Comparison of ENCODE assay signal across 20 cellular contexts in genomic region chr2:12254280-12254860, GRCh38.
DNase-seq lines count a peak whose midpoint lies in the region; ATAC-seq, FAIRE-seq and TF ChIP-seq lines count a peak whose summit lies in the region.
"Had no signal": no experiment of that assay in that cellular context is flagged by ENCODE, and none has a peak within 500 bp of the region (broad histone marks: within the 10 kb centered on the region; RNA-seq: fewer than 3 reads in every experiment).

No MANE protein-coding gene starts in this region.

- no peaks in the 10 kb centered on the region for H3K9me3 ChIP-seq in body of pancreas
- H3K9me3 ChIP-seq: BLaER1, HAP-1 had no signal

- peak; percentile 50 for ATAC-seq in body of pancreas
- no peak for ATAC-seq in left colon
- ATAC-seq: GM12878, GM23338 had no signal

- H3K27me3 ChIP-seq in body of pancreas = no peaks in the 10 kb centered on the region
- H3K27me3 ChIP-seq: BLaER1 had no signal

- peaks cover 11% of the 10 kb centered on the region for H3K4me1 ChIP-seq in body of pancreas
- H3K4me1 ChIP-seq: BLaER1, HAP-1 had no signal

- TF ChIP-seq CTCF in body of pancreas (IDR thresholded peaks at IDR 0.05) = no peak

- intact Hi-C loops in body of pancreas (cut with DNase I) (no loop called here), left colon (cut with DNase I, micrococcal nuclease) (no loop called here)

- 21 to 25% methylated on average over 6 of the region's 6 CpGs for WGBS in body of pancreas, 2 donors

- peak; percentile 13 for FAIRE-seq in GM12891 (lab: Jason Lieb, UNC)
- FAIRE-seq in H54 (lab: Jason Lieb, UNC) = peak; percentile 33
- FAIRE-seq: D721Med, GM12878, GM18507 had no signal

- H3K4me3 ChIP-seq in body of pancreas = no peak overlapping the region
- H3K4me3 ChIP-seq: BLaER1, GM12878, GM23338, HAP-1 had no signal

- no peaks in the 10 kb centered on the region for H3K36me3 ChIP-seq in body of pancreas (replicated peaks in 1 of 2; ENCODE audit: insufficient read depth in 1 of 2, low read depth in 2 of 2)
- H3K36me3 ChIP-seq: BLaER1, HAP-1 had no signal

- no peak overlapping the region for H3K27ac ChIP-seq in body of pancreas
- H3K27ac ChIP-seq: BLaER1, C4-2B had no signal

- TF ChIP-seq POLR2A in GM12891 (IDR thresholded peaks at IDR 0.05; ENCODE audit: low read depth, low read length) (no peak), H54 (IDR thresholded peaks at IDR 0.05; ENCODE audit: low read depth, low read length) (no peak), body of pancreas (IDR thresholded peaks at IDR 0.05) (no peak)

- DNase-seq in GM12891 (ENCODE audit: insufficient read length, low spot score) (no peak), H54 (ENCODE audit: insufficient read length, low spot score) (no peak), body of pancreas (peak in 1 of 4 donors; percentile 13), NCI-H345 (lab: John Stamatoyannopoulos, UW) (no peak), left colon (no peak), NCI-H146 treated with DMSO at 0.1 percent for 48 hours (lab: John Stamatoyannopoulos, UW; ENCODE audit: unreplicated experiment) (no peak)
- DNase-seq: CD4-positive, CD25-positive, alpha-beta regulatory T cell; CD8-positive, alpha-beta memory T cell; DMS 273 treated with DMSO at 0.1 percent for 48 hours; DMS79; EL; GDM1; HFFc6 had no signal

TF ChIP-seq in GM12891, 5 proteins besides CTCF, POLR2A, EP300 and RAD21:
- TF ChIP-seq PAX5 (IDR thresholded peaks at IDR 0.05; ENCODE audit: insufficient read depth, low read length, severe bottlenecking) (no peak), POLR2AphosphoS5 (IDR thresholded peaks at IDR 0.05; ENCODE audit: low read depth, low read length) (no peak), POU2F2 (IDR thresholded peaks at IDR 0.05; ENCODE audit: low read depth, low read length) (no peak), SPI1 (IDR thresholded peaks at IDR 0.05; ENCODE audit: low read depth, low read length) (no peak), TAF1 (IDR thresholded peaks at IDR 0.05; ENCODE audit: low read depth, low read length) (no peak)
